ENCODE assay signal across 1 cellular context in the genomic region with DNA sequence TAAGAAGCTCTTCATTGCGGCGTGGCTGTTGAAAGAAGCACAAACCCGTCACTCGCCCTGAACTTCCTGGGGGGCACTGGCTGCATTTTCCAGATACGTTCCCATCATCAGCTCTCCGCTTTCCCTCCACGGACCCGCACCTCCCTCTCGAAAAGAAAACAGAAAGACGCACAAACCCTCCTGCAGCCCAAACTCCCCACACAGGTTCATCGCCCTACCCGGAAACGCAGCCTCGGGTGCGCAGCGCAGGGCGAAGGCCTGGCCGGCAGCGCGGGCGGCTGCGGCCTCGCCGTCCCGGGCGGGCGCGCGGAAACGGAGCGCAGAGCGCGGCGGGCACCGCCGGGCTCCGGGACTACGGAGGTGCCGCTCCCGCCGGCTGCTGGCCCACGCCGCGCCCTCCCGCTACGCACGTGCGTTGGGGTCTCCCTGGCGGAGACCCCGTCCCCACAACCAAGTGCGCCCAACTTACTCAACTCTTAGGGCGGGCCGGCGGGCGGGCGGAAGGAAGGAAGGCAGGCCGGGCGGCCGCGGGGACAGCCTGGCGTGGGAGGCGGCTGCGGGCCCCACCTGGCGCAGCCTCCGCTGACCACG.
A peak's percentile ranks its signal among the peaks of the same experiment; 100 is the strongest.
TF ChIP-seq lines count a peak whose summit lies in the region.

No MANE protein-coding gene starts in this region.

TF ChIP-seq in HepG2, 621 proteins besides CTCF, POLR2A, EP300 and RAD21 (continued from another document and continues in another):
- TF ChIP-seq, protein P1, sequence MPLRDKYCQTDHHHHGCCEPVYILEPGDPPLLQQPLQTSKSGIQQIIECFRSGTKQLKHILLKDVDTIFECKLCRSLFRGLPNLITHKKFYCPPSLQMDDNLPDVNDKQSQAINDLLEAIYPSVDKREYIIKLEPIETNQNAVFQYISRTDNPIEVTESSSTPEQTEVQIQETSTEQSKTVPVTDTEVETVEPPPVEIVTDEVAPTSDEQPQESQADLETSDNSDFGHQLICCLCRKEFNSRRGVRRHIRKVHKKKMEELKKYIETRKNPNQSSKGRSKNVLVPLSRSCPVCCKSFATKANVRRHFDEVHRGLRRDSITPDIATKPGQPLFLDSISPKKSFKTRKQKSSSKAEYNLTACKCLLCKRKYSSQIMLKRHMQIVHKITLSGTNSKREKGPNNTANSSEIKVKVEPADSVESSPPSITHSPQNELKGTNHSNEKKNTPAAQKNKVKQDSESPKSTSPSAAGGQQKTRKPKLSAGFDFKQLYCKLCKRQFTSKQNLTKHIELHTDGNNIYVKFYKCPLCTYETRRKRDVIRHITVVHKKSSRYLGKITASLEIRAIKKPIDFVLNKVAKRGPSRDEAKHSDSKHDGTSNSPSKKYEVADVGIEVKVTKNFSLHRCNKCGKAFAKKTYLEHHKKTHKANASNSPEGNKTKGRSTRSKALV (CRISPR knock-in tag; IDR thresholded peaks at IDR 0.05), result peak; percentile 63; the same call in 1 of the 2 replicates
- no peak for TF ChIP-seq CC2D1A (CRISPR knock-in tag; IDR thresholded peaks at IDR 0.05)
- no peak for TF ChIP-seq PLRG1 (conservative IDR thresholded peaks at IDR 0.05)
- no peak for TF ChIP-seq HDAC2 (CRISPR knock-in tag; IDR thresholded peaks at IDR 0.05)
- TF ChIP-seq ZNF329 (CRISPR knock-in tag; IDR thresholded peaks at IDR 0.05; ENCODE audit: low read depth), result 0 out of 2 replicates have a peak, but pooled peaks have one; percentile 53
- no peak for TF ChIP-seq SRY (CRISPR knock-in tag; IDR thresholded peaks at IDR 0.05)
- TF ChIP-seq ZNF780A (CRISPR knock-in tag; IDR thresholded peaks at IDR 0.05), result no peak
- no peak for TF ChIP-seq HOXA7 (CRISPR knock-in tag; IDR thresholded peaks at IDR 0.05)
- TF ChIP-seq TCF7L2 (IDR thresholded peaks at IDR 0.05; ENCODE audit: low read depth, low read length), result no peak
- TF ChIP-seq MXD4 (CRISPR knock-in tag; IDR thresholded peaks at IDR 0.05), result 0 out of 2 replicates have a peak, but pooled peaks have one; percentile 28
- no peak for TF ChIP-seq ATM (IDR thresholded peaks at IDR 0.05; ENCODE audit: borderline replicate concordance)
- peak; percentile 57; the same call in 1 of the 2 replicates for TF ChIP-seq ZNF746 (CRISPR knock-in tag; IDR thresholded peaks at IDR 0.05)
- TF ChIP-seq ZNF33B (CRISPR knock-in tag; IDR thresholded peaks at IDR 0.05), result 0 out of 2 replicates have a peak, but pooled peaks have one; percentile 45
- peak; percentile 43; the same call in 1 of the 2 replicates for TF ChIP-seq ELF3 (CRISPR knock-in tag; IDR thresholded peaks at IDR 0.05)
- no peak for TF ChIP-seq ATAD3A (CRISPR knock-in tag; IDR thresholded peaks at IDR 0.05)
- no peak for TF ChIP-seq ZNF343 (CRISPR knock-in tag; IDR thresholded peaks at IDR 0.05)
- no peak for TF ChIP-seq ZNF788 (CRISPR knock-in tag; IDR thresholded peaks at IDR 0.05; ENCODE audit: borderline replicate concordance)
- 0 out of 2 replicates have a peak, but pooled peaks have one; percentile 31 for TF ChIP-seq ZNF558 (CRISPR knock-in tag; IDR thresholded peaks at IDR 0.05; ENCODE audit: borderline replicate concordance)
- no peak for TF ChIP-seq ZNF354B (CRISPR knock-in tag; IDR thresholded peaks at IDR 0.05)
- no peak for TF ChIP-seq MBNL3 (CRISPR knock-in tag; conservative IDR thresholded peaks at IDR 0.05)
- TF ChIP-seq, protein P2, sequence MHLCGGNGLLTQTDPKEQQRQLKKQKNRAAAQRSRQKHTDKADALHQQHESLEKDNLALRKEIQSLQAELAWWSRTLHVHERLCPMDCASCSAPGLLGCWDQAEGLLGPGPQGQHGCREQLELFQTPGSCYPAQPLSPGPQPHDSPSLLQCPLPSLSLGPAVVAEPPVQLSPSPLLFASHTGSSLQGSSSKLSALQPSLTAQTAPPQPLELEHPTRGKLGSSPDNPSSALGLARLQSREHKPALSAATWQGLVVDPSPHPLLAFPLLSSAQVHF (CRISPR knock-in tag; IDR thresholded peaks at IDR 0.05), result no peak
- no peak for TF ChIP-seq ZNF607 (CRISPR knock-in tag; IDR thresholded peaks at IDR 0.05; ENCODE audit: borderline replicate concordance)
- no peak for TF ChIP-seq CBX5 (CRISPR knock-in tag; IDR thresholded peaks at IDR 0.05; ENCODE audit: borderline replicate concordance)
- TF ChIP-seq, protein P3, sequence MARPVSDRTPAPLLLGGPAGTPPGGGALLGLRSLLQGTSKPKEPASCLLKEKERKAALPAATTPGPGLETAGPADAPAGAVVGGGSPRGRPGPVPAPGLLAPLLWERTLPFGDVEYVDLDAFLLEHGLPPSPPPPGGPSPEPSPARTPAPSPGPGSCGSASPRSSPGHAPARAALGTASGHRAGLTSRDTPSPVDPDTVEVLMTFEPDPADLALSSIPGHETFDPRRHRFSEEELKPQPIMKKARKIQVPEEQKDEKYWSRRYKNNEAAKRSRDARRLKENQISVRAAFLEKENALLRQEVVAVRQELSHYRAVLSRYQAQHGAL (CRISPR knock-in tag; IDR thresholded peaks at IDR 0.05; ENCODE audit: not compliant biosample characterization), result no peak
- TF ChIP-seq ZNF614 (CRISPR knock-in tag; IDR thresholded peaks at IDR 0.05; ENCODE audit: borderline replicate concordance), result no peak
- no peak for TF ChIP-seq ZIK1 (CRISPR knock-in tag; IDR thresholded peaks at IDR 0.05; ENCODE audit: borderline replicate concordance, low read depth)
- no peak for TF ChIP-seq ZNF83 (CRISPR knock-in tag; IDR thresholded peaks at IDR 0.05; ENCODE audit: borderline replicate concordance)
- TF ChIP-seq PHF8 (CRISPR knock-in tag; IDR thresholded peaks at IDR 0.05), result no peak
- TF ChIP-seq REPIN1 (CRISPR knock-in tag; IDR thresholded peaks at IDR 0.05; ENCODE audit: borderline replicate concordance, low read depth), result no peak
- TF ChIP-seq CBX1 (IDR thresholded peaks at IDR 0.05; ENCODE audit: low read depth), result no peak
- no peak for TF ChIP-seq DNMT3B (CRISPR knock-in tag; conservative IDR thresholded peaks at IDR 0.05)
- no peak for TF ChIP-seq CREB1 (IDR thresholded peaks at IDR 0.05)
- TF ChIP-seq CREB1 (CRISPR knock-in tag; IDR thresholded peaks at IDR 0.05), result no peak
- TF ChIP-seq HNRNPLL (IDR thresholded peaks at IDR 0.05; ENCODE audit: low read depth, low read length, poor library complexity, severe bottlenecking), result peak; percentile 81
- TF ChIP-seq ZFX (CRISPR knock-in tag; IDR thresholded peaks at IDR 0.05; ENCODE audit: low read depth), result peak; percentile 53
- TF ChIP-seq ELF4 (CRISPR knock-in tag; IDR thresholded peaks at IDR 0.05; ENCODE audit: borderline replicate concordance), result no peak
- TF ChIP-seq IKZF1 (IDR thresholded peaks at IDR 0.05), result no peak
- TF ChIP-seq KMT2B (CRISPR knock-in tag; IDR thresholded peaks at IDR 0.05), result no peak
- TF ChIP-seq IRX3 (CRISPR knock-in tag; IDR thresholded peaks at IDR 0.05; ENCODE audit: borderline replicate concordance, low read depth), result no peak
- TF ChIP-seq, protein P4, sequence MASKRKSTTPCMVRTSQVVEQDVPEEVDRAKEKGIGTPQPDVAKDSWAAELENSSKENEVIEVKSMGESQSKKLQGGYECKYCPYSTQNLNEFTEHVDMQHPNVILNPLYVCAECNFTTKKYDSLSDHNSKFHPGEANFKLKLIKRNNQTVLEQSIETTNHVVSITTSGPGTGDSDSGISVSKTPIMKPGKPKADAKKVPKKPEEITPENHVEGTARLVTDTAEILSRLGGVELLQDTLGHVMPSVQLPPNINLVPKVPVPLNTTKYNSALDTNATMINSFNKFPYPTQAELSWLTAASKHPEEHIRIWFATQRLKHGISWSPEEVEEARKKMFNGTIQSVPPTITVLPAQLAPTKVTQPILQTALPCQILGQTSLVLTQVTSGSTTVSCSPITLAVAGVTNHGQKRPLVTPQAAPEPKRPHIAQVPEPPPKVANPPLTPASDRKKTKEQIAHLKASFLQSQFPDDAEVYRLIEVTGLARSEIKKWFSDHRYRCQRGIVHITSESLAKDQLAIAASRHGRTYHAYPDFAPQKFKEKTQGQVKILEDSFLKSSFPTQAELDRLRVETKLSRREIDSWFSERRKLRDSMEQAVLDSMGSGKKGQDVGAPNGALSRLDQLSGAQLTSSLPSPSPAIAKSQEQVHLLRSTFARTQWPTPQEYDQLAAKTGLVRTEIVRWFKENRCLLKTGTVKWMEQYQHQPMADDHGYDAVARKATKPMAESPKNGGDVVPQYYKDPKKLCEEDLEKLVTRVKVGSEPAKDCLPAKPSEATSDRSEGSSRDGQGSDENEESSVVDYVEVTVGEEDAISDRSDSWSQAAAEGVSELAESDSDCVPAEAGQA (IDR thresholded peaks at IDR 0.05; ENCODE audit: low read depth), result no peak
- TF ChIP-seq, protein P4 (CRISPR knock-in tag; IDR thresholded peaks at IDR 0.05; ENCODE audit: borderline replicate concordance), result 0 out of 2 replicates have a peak, but pooled peaks have one; percentile 23
- no peak for TF ChIP-seq POLR2AphosphoS5 (IDR thresholded peaks at IDR 0.05; ENCODE audit: low read depth, low read length)
- no peak for TF ChIP-seq HNRNPH1 (optimal IDR thresholded peaks at IDR 0.05; ENCODE audit: low read depth, low read length)
- TF ChIP-seq KAT7 (CRISPR knock-in tag; IDR thresholded peaks at IDR 0.05; ENCODE audit: borderline replicate concordance), result peak; percentile 46; the same call in 1 of the 2 replicates
- TF ChIP-seq, protein P5, sequence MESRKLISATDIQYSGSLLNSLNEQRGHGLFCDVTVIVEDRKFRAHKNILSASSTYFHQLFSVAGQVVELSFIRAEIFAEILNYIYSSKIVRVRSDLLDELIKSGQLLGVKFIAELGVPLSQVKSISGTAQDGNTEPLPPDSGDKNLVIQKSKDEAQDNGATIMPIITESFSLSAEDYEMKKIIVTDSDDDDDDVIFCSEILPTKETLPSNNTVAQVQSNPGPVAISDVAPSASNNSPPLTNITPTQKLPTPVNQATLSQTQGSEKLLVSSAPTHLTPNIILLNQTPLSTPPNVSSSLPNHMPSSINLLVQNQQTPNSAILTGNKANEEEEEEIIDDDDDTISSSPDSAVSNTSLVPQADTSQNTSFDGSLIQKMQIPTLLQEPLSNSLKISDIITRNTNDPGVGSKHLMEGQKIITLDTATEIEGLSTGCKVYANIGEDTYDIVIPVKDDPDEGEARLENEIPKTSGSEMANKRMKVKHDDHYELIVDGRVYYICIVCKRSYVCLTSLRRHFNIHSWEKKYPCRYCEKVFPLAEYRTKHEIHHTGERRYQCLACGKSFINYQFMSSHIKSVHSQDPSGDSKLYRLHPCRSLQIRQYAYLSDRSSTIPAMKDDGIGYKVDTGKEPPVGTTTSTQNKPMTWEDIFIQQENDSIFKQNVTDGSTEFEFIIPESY (CRISPR knock-in tag; IDR thresholded peaks at IDR 0.05), result no peak
- TF ChIP-seq ZNF891 (CRISPR knock-in tag; IDR thresholded peaks at IDR 0.05), result no peak
- TF ChIP-seq MEF2D (CRISPR knock-in tag; IDR thresholded peaks at IDR 0.05), result no peak
- TF ChIP-seq, protein P6, sequence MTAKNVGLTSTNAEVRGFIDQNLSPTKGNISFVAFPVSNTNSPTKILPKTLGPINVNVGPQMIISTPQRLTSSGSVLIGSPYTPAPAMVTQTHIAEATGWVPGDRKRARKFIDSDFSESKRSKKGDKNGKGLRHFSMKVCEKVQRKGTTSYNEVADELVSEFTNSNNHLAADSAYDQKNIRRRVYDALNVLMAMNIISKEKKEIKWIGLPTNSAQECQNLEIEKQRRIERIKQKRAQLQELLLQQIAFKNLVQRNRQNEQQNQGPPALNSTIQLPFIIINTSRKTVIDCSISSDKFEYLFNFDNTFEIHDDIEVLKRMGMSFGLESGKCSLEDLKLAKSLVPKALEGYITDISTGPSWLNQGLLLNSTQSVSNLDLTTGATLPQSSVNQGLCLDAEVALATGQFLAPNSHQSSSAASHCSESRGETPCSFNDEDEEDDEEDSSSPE (CRISPR knock-in tag; IDR thresholded peaks at IDR 0.05), result peak; percentile 18; the same call in 1 of the 2 replicates
- TF ChIP-seq, protein P7, sequence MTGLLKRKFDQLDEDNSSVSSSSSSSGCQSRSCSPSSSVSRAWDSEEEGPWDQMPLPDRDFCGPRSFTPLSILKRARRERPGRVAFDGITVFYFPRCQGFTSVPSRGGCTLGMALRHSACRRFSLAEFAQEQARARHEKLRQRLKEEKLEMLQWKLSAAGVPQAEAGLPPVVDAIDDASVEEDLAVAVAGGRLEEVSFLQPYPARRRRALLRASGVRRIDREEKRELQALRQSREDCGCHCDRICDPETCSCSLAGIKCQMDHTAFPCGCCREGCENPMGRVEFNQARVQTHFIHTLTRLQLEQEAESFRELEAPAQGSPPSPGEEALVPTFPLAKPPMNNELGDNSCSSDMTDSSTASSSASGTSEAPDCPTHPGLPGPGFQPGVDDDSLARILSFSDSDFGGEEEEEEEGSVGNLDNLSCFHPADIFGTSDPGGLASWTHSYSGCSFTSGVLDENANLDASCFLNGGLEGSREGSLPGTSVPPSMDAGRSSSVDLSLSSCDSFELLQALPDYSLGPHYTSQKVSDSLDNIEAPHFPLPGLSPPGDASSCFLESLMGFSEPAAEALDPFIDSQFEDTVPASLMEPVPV (CRISPR knock-in tag; IDR thresholded peaks at IDR 0.05), result 0 out of 2 replicates have a peak, but pooled peaks have one; percentile 5
- 0 out of 2 replicates have a peak, but pooled peaks have one; percentile 2 for TF ChIP-seq EED (CRISPR knock-in tag; IDR thresholded peaks at IDR 0.05)
